In genomic region chr16:56670640-56670934, GRCh38 we compare ENCODE assay signal across 21 cellular contexts. TPM values are rescaled to one million over a fixed set of nuclear protein-coding genes. Genes with fewer than 3 reads are reported as not detected.
DNase-seq lines count a peak whose midpoint lies in the region; ATAC-seq, FAIRE-seq and TF ChIP-seq lines count a peak whose summit lies in the region.
"Had no signal": no experiment of that assay in that cellular context is flagged by ENCODE, and none has a peak within 500 bp of the region (broad histone marks: within the 10 kb centered on the region; RNA-seq: fewer than 3 reads in every experiment).

No MANE protein-coding gene starts in this region.

- intact Hi-C loops in HepG2 (cut with micrococcal nuclease; ENCODE audit: unreplicated experiment): loop anchor here (5.0 kb wide), 1 partner anchor 192 kb away; no protein-coding TSS in a partner anchor
- intact Hi-C loops in right lobe of liver (cut with DNase I): no loop called here
- intact Hi-C loops in vagina (cut with DNase I): no loop called here

- WGBS in liver: 71% methylated on average over 2 of the region's 2 CpGs
- WGBS in HepG2 (ENCODE audit: low lambda C conversion rate): 30% methylated on average over 2 of the region's 2 CpGs
- no CpG with 5 or more reads among the region's 2 CpGs for WGBS in right lobe of liver (ENCODE audit: insufficient coverage, low coverage, low lambda C conversion rate, missing lambda C conversion rate)

- peak overlapping the region; percentile 19 to 97 (median 85) for H3K4me3 ChIP-seq in liver (ENCODE audit: low read depth in 1 of 3, low read length in 3 of 3)
- H3K4me3 ChIP-seq in HepG2 (replicated peaks in 1 of 3; ENCODE audit: insufficient read depth in 1 of 3, low read depth in 2 of 3, low read length in 3 of 3): no peak overlapping the region
- H3K4me3 ChIP-seq in duodenal mucosa (ENCODE audit: low read depth in 1 of 2, low read length in 2 of 2): peak overlapping the region; percentile 56 to 78
- H3K4me3 ChIP-seq in right lobe of liver: peak overlapping the region; percentile 18 to 85 (median 73)
- no peak overlapping the region for H3K4me3 ChIP-seq in vagina
- H3K4me3 ChIP-seq: A549 had no signal

- CTCF ChIA-PET in HepG2 (lab: Yijun Ruan, JAX; ENCODE audit: low intra/inter-chr PET ratio, low total read pairs): no interaction called here

- no peaks in the 10 kb centered on the region for H3K9me3 ChIP-seq in liver (ENCODE audit: control insufficient read depth in 4 of 4, low read length in 3 of 4)
- no peaks in the 10 kb centered on the region for H3K9me3 ChIP-seq in HepG2 (ENCODE audit: low read length)
- no peaks in the 10 kb centered on the region for H3K9me3 ChIP-seq in duodenal mucosa (ENCODE audit: control insufficient read depth in 1 of 2, low read length in 2 of 2)
- no peaks in the 10 kb centered on the region for H3K9me3 ChIP-seq in right lobe of liver
- no peaks in the 10 kb centered on the region for H3K9me3 ChIP-seq in vagina
- H3K9me3 ChIP-seq: A549, Caco-2 had no signal

- in situ Hi-C loops in HepG2 (cut with HindIII; ENCODE audit: extremely low pct_ligation_motif_present, low pct_unique_long_range_greater_than_20kb): no loop called here

- TF ChIP-seq EP300 in HepG2 (IDR thresholded peaks at IDR 0.05; ENCODE audit: low read depth in 2 of 2, low read length in 2 of 2) (no peak), HepG2 (CRISPR knock-in tag; IDR thresholded peaks at IDR 0.05; ENCODE audit: borderline replicate concordance) (no peak)

- no peak for TF ChIP-seq RAD21 in liver (IDR thresholded peaks at IDR 0.05)
- TF ChIP-seq RAD21 in HepG2 (CRISPR knock-in tag; IDR thresholded peaks at IDR 0.05): no peak

- H3K36me3 ChIP-seq in liver (ENCODE audit: control insufficient read depth in 4 of 4, insufficient read depth in 3 of 4, low read depth in 1 of 4, low read length in 3 of 4) (no peaks in the 10 kb centered on the region), HepG2 (replicated peaks in 1 of 2; ENCODE audit: control insufficient read depth in 1 of 2, insufficient read depth in 2 of 2, low read length in 2 of 2) (no peaks in the 10 kb centered on the region), duodenal mucosa (ENCODE audit: control insufficient read depth in 1 of 2, insufficient read depth in 2 of 2, low read length in 2 of 2) (peaks cover 0 to 11% of the 10 kb centered on the region in 2 donors), right lobe of liver (no peaks in the 10 kb centered on the region), vagina (no peaks in the 10 kb centered on the region)

- H3K27ac ChIP-seq in liver (ENCODE audit: low read depth in 1 of 2, low read length in 2 of 2) (peak overlapping the region; percentile 90 to 94), HepG2 (ENCODE audit: extremely low read length, insufficient read depth, low read length) (no peak overlapping the region), duodenal mucosa (ENCODE audit: low read depth, low read length) (peak overlapping the region; percentile 41), right lobe of liver (peak overlapping the region in 2 of 3 donors; percentile 69 to 88), vagina (no peak overlapping the region)
- H3K27ac ChIP-seq: 22Rv1, A549, C4-2B had no signal

- H3K79me2 ChIP-seq in HepG2 (ENCODE audit: insufficient read depth, low read length): no peaks in the 10 kb centered on the region

- no peak overlapping the region for H3K4me2 ChIP-seq in HepG2 (ENCODE audit: low read depth, low read length)
- H3K4me2 ChIP-seq: A549 had no signal

- POLR2A ChIA-PET in HepG2 (lab: Yijun Ruan, JAX): interaction anchor here (1.1 kb wide), 1 partner anchor 45 kb away, joined by 3 read pairs; the partner anchor contains the start of gene MT1E

- no TSS peak for BruUV-seq in HepG2 (replicated peaks; lab: Mats Ljungman, UMichigan)

- no peak for TF ChIP-seq POLR2A in HepG2 (IDR thresholded peaks at IDR 0.05; ENCODE audit: insufficient read depth in 1 of 2, low read depth in 2 of 2, low read length in 2 of 2)
- no peak for TF ChIP-seq POLR2A in right lobe of liver (IDR thresholded peaks at IDR 0.05)
- no peak for TF ChIP-seq POLR2A in vagina (IDR thresholded peaks at IDR 0.05)

- H3K27me3 ChIP-seq in liver (ENCODE audit: control insufficient read depth in 4 of 4, insufficient read depth in 4 of 4, low read length in 3 of 4) (no peaks in the 10 kb centered on the region), HepG2 (ENCODE audit: control insufficient read depth in 1 of 2, insufficient read depth in 2 of 2, low read length in 2 of 2) (peaks cover 7 to 48% of the 10 kb centered on the region in 2 experiments), duodenal mucosa (ENCODE audit: control insufficient read depth in 1 of 2, insufficient read depth in 2 of 2, low read length in 2 of 2) (peaks cover 0 to 14% of the 10 kb centered on the region in 2 donors), right lobe of liver (no peaks in the 10 kb centered on the region), vagina (no peaks in the 10 kb centered on the region)

- TF ChIP-seq CTCF in liver (IDR thresholded peaks at IDR 0.05; ENCODE audit: low read depth, low read length, missing input control) (no peak), HepG2 (CRISPR knock-in tag; IDR thresholded peaks at IDR 0.05) (no peak), right lobe of liver (IDR thresholded peaks at IDR 0.05) (no peak), vagina (IDR thresholded peaks at IDR 0.05) (no peak)

- H3K4me1 ChIP-seq in liver (ENCODE audit: control insufficient read depth in 4 of 4, insufficient read depth in 4 of 4, low read length in 3 of 4) (peaks cover 0 to 20% (median 10%) of the 10 kb centered on the region in 4 donors), HepG2 (ENCODE audit: insufficient read depth, low read length) (peaks cover 27% of the 10 kb centered on the region), duodenal mucosa (ENCODE audit: control insufficient read depth in 1 of 2, insufficient read depth in 2 of 2, low read length in 2 of 2) (peaks cover 13 to 27% of the 10 kb centered on the region in 2 donors), right lobe of liver (peaks cover 0 to 9% (median 0%) of the 10 kb centered on the region in 4 donors), vagina (peaks cover 25% of the 10 kb centered on the region)
- H3K4me1 ChIP-seq: A549 had no signal

- no peaks in the 10 kb centered on the region for H4K20me1 ChIP-seq in HepG2 (ENCODE audit: insufficient read depth, low read length)

- DNase-seq in HepG2 (ENCODE audit: low spot score) (no peak), right lobe of liver (no peak), vagina (ENCODE audit: extremely low spot score in 2 of 2) (no peak), frontal cortex (ENCODE audit: low spot score in 2 of 2) (no peak), inferior parietal cortex (ENCODE audit: extremely low spot score) (no peak)
- DNase-seq: AML-193; Caco-2; CD4-positive, alpha-beta T cell; DMS79; GF-D8; GOT3 had no signal

- no peak for FAIRE-seq in HepG2 (lab: Jason Lieb, UNC)
- FAIRE-seq in frontal cortex (lab: Jason Lieb, UNC): no peak
- FAIRE-seq: A549, D721Med had no signal

- H2AFZ ChIP-seq in HepG2 (ENCODE audit: low read length): no peak overlapping the region

- peak overlapping the region; percentile 31 to 78 for H3K9ac ChIP-seq in liver (ENCODE audit: low read depth in 1 of 2, low read length in 2 of 2)
- no peak overlapping the region for H3K9ac ChIP-seq in HepG2 (ENCODE audit: insufficient read depth, low read depth, low read length)
- H3K9ac ChIP-seq in duodenal mucosa (ENCODE audit: low read depth in 1 of 2, low read length in 2 of 2): peak overlapping the region; percentile 55 to 78

- ATAC-seq in HepG2: no peak
- no peak for ATAC-seq in right lobe of liver
- ATAC-seq: A549 had no signal

RNA-seq across cellular contexts. Expression of gene MT1H, which starts 1.0 kb away (rescaled TPM):
- 1,000 to 10,000 TPM in 1 of 2 donors, 1 to 10 TPM in 1; 4.4 to 1,396 TPM for total RNA-seq in liver
- polyA plus RNA-seq in liver: 1,000 to 10,000 TPM in 1 of 2 donors, 100 to 1,000 TPM in 1; 479 to 1,775 TPM
- total RNA-seq in HepG2 (2016; rRNA removed; fragmentation: Illumina TruSeq; extraction: Trizol): 0.60 TPM in 1 of 2 replicates, not detected in the other
- not detected in 2 replicates for total RNA-seq in HepG2 (2016; cell fraction: cytosol; rRNA removed; fragmentation: Illumina TruSeq; extraction: Trizol; ENCODE audit: low read depth)
- not detected in 2 replicates for total RNA-seq in HepG2 (2016; cell fraction: insoluble cytoplasmic fraction; rRNA removed; fragmentation: Illumina TruSeq; extraction: Trizol)
- not detected in 2 replicates for total RNA-seq in HepG2 (2016; cell fraction: membrane; rRNA removed; fragmentation: Illumina TruSeq; extraction: Trizol)
- total RNA-seq in HepG2 (2016; cell fraction: nucleus; rRNA removed; fragmentation: Illumina TruSeq; extraction: Trizol): 0.65 TPM in 1 of 2 replicates, not detected in the other
- not detected in 2 replicates for polyA plus RNA-seq in HepG2 (2011; rRNA removed)
- not detected in 2 replicates for polyA plus RNA-seq in HepG2 (2011; cell fraction: cytosol; rRNA removed)
- not detected in 2 replicates for polyA plus RNA-seq in HepG2 (2011; cell fraction: nucleus; rRNA removed)
- polyA plus RNA-seq in HepG2 (2012): not detected in 2 replicates
- polyA plus RNA-seq in HepG2 (2016; cell fraction: cytosol; fragmentation: Illumina TruSeq; extraction: Trizol; ENCODE audit: low read depth): 0.37 TPM in 1 of 2 replicates, not detected in the other
- polyA plus RNA-seq in HepG2 (2016; cell fraction: insoluble cytoplasmic fraction; fragmentation: Illumina TruSeq; extraction: Trizol; ENCODE audit: low read depth): 1.2 TPM in 1 of 2 replicates, not detected in the other
- polyA plus RNA-seq in HepG2 (2016; cell fraction: membrane; fragmentation: Illumina TruSeq; extraction: Trizol; ENCODE audit: low read depth): not detected in 2 replicates
- polyA plus RNA-seq in HepG2 (2016; cell fraction: nucleus; fragmentation: Illumina TruSeq; extraction: Trizol; ENCODE audit: insufficient read depth, low read depth): 2.4 TPM in 1 of 2 replicates, not detected in the other
- polyA minus RNA-seq in HepG2 (2011; rRNA and poly(A)+ RNA removed; ENCODE audit: low replicate concordance): not detected in 2 replicates
- not detected in 2 replicates for polyA minus RNA-seq in HepG2 (2011; cell fraction: cytosol; rRNA and poly(A)+ RNA removed)
- not detected in 2 replicates for polyA minus RNA-seq in HepG2 (2011; cell fraction: nucleus; rRNA and poly(A)+ RNA removed)
- 1,000 to 10,000 TPM in 2 of 6 experiments, 100 to 1,000 TPM in 2, under 1 TPM in 1, not detected in 1; 0.74 to 1,258 (median 358) TPM for total RNA-seq in right lobe of liver
- total RNA-seq in vagina: not detected
- total RNA-seq in frontal cortex: not detected
- total RNA-seq: Caco-2; CD4-positive, alpha-beta T cell; Daoy; HT-29 had no signal
- polyA plus RNA-seq: A549, BJ had no signal

RNA-seq across cellular contexts. Expression of gene MT1G, which starts 2.7 kb away (rescaled TPM):
- total RNA-seq in liver: 1,000 to 10,000 TPM in 1 of 2 donors, 100 to 1,000 TPM in 1; 152 to 2,353 TPM
- 1,000 to 10,000 TPM; 4,443 to 9,444 TPM for polyA plus RNA-seq in liver
- 377 and 511 TPM in 2 replicates for total RNA-seq in HepG2 (2016; rRNA removed; fragmentation: Illumina TruSeq; extraction: Trizol)
- total RNA-seq in HepG2 (2016; cell fraction: cytosol; rRNA removed; fragmentation: Illumina TruSeq; extraction: Trizol; ENCODE audit: low read depth): 81.8 and 119 TPM in 2 replicates
- total RNA-seq in HepG2 (2016; cell fraction: insoluble cytoplasmic fraction; rRNA removed; fragmentation: Illumina TruSeq; extraction: Trizol): 362 and 548 TPM in 2 replicates
- total RNA-seq in HepG2 (2016; cell fraction: membrane; rRNA removed; fragmentation: Illumina TruSeq; extraction: Trizol): 191 and 213 TPM in 2 replicates
- 142 and 170 TPM in 2 replicates for total RNA-seq in HepG2 (2016; cell fraction: nucleus; rRNA removed; fragmentation: Illumina TruSeq; extraction: Trizol)
- 1.1 and 3.6 TPM in 2 replicates for polyA plus RNA-seq in HepG2 (2011; rRNA removed)
- polyA plus RNA-seq in HepG2 (2011; cell fraction: cytosol; rRNA removed): 1.00 and 10.2 TPM in 2 replicates
- polyA plus RNA-seq in HepG2 (2011; cell fraction: nucleus; rRNA removed): 2.0 and 3.1 TPM in 2 replicates
- 11.3 and 12.1 TPM in 2 replicates for polyA plus RNA-seq in HepG2 (2012)
- polyA plus RNA-seq in HepG2 (2016; cell fraction: cytosol; fragmentation: Illumina TruSeq; extraction: Trizol; ENCODE audit: low read depth): 179 and 216 TPM in 2 replicates
- 943 and 977 TPM in 2 replicates for polyA plus RNA-seq in HepG2 (2016; cell fraction: insoluble cytoplasmic fraction; fragmentation: Illumina TruSeq; extraction: Trizol; ENCODE audit: low read depth)
- 335 and 361 TPM in 2 replicates for polyA plus RNA-seq in HepG2 (2016; cell fraction: membrane; fragmentation: Illumina TruSeq; extraction: Trizol; ENCODE audit: low read depth)
- polyA plus RNA-seq in HepG2 (2016; cell fraction: nucleus; fragmentation: Illumina TruSeq; extraction: Trizol; ENCODE audit: insufficient read depth, low read depth): 454 and 473 TPM in 2 replicates
- polyA minus RNA-seq in HepG2 (2011; rRNA and poly(A)+ RNA removed; ENCODE audit: low replicate concordance): 4.1 TPM in 1 of 2 replicates, not detected in the other
- 2.0 TPM in 1 of 2 replicates, not detected in the other for polyA minus RNA-seq in HepG2 (2011; cell fraction: cytosol; rRNA and poly(A)+ RNA removed)
- not detected in 2 replicates for polyA minus RNA-seq in HepG2 (2011; cell fraction: nucleus; rRNA and poly(A)+ RNA removed)
- total RNA-seq in right lobe of liver: 1,000 to 10,000 TPM in 4 of 6 experiments, 100 to 1,000 TPM in 2; 490 to 8,056 (median 1,365) TPM
- total RNA-seq in vagina: not detected
- total RNA-seq in frontal cortex: not detected
- total RNA-seq: Caco-2; CD4-positive, alpha-beta T cell had no signal
- polyA plus RNA-seq: A549 had no signal

RNA-seq across cellular contexts. Expression of gene MT1X, which starts 11.7 kb away (rescaled TPM):
- total RNA-seq in liver: 100 to 1,000 TPM; 213 to 754 TPM
- 1,000 to 10,000 TPM; 2,051 to 3,979 TPM for polyA plus RNA-seq in liver
- total RNA-seq in HepG2 (2016; rRNA removed; fragmentation: Illumina TruSeq; extraction: Trizol): 288 and 327 TPM in 2 replicates
- total RNA-seq in HepG2 (2016; cell fraction: cytosol; rRNA removed; fragmentation: Illumina TruSeq; extraction: Trizol; ENCODE audit: low read depth): 73.9 and 100 TPM in 2 replicates
- total RNA-seq in HepG2 (2016; cell fraction: insoluble cytoplasmic fraction; rRNA removed; fragmentation: Illumina TruSeq; extraction: Trizol): 257 and 313 TPM in 2 replicates
- total RNA-seq in HepG2 (2016; cell fraction: membrane; rRNA removed; fragmentation: Illumina TruSeq; extraction: Trizol): 97.1 and 117 TPM in 2 replicates
- total RNA-seq in HepG2 (2016; cell fraction: nucleus; rRNA removed; fragmentation: Illumina TruSeq; extraction: Trizol): 90.2 and 125 TPM in 2 replicates
- 9.8 and 19.7 TPM in 2 replicates for polyA plus RNA-seq in HepG2 (2011; rRNA removed)
- polyA plus RNA-seq in HepG2 (2011; cell fraction: cytosol; rRNA removed): 45.2 and 131 TPM in 2 replicates
- polyA plus RNA-seq in HepG2 (2011; cell fraction: nucleus; rRNA removed): 13.2 and 26.8 TPM in 2 replicates
- polyA plus RNA-seq in HepG2 (2012): 19.2 and 23.8 TPM in 2 replicates
- 63.5 and 83.4 TPM in 2 replicates for polyA plus RNA-seq in HepG2 (2016; cell fraction: cytosol; fragmentation: Illumina TruSeq; extraction: Trizol; ENCODE audit: low read depth)
- polyA plus RNA-seq in HepG2 (2016; cell fraction: insoluble cytoplasmic fraction; fragmentation: Illumina TruSeq; extraction: Trizol; ENCODE audit: low read depth): 331 and 345 TPM in 2 replicates
- 110 and 112 TPM in 2 replicates for polyA plus RNA-seq in HepG2 (2016; cell fraction: membrane; fragmentation: Illumina TruSeq; extraction: Trizol; ENCODE audit: low read depth)
- 198 and 202 TPM in 2 replicates for polyA plus RNA-seq in HepG2 (2016; cell fraction: nucleus; fragmentation: Illumina TruSeq; extraction: Trizol; ENCODE audit: insufficient read depth, low read depth)
- 60.6 and 119 TPM in 2 replicates for polyA minus RNA-seq in HepG2 (2011; rRNA and poly(A)+ RNA removed; ENCODE audit: low replicate concordance)
- 14.0 and 19.4 TPM in 2 replicates for polyA minus RNA-seq in HepG2 (2011; cell fraction: cytosol; rRNA and poly(A)+ RNA removed)
- polyA minus RNA-seq in HepG2 (2011; cell fraction: nucleus; rRNA and poly(A)+ RNA removed): 6.5 and 8.1 TPM in 2 replicates
- total RNA-seq in right lobe of liver: 1,000 to 10,000 TPM in 4 of 6 experiments, 100 to 1,000 TPM in 2; 808 to 2,440 (median 1,620) TPM
- 3,049 TPM for total RNA-seq in vagina
- total RNA-seq in frontal cortex: 7.7 TPM

RNA-seq across cellular contexts. Expression of gene MT1F, which starts 12.8 kb away (rescaled TPM):
- 100 to 1,000 TPM in 1 of 2 donors, 10 to 100 TPM in 1; 14.2 to 142 TPM for total RNA-seq in liver
- polyA plus RNA-seq in liver: 100 to 1,000 TPM; 126 to 895 TPM
- 169 and 211 TPM in 2 replicates for total RNA-seq in HepG2 (2016; rRNA removed; fragmentation: Illumina TruSeq; extraction: Trizol)
- 74.8 and 116 TPM in 2 replicates for total RNA-seq in HepG2 (2016; cell fraction: cytosol; rRNA removed; fragmentation: Illumina TruSeq; extraction: Trizol; ENCODE audit: low read depth)
- 152 and 218 TPM in 2 replicates for total RNA-seq in HepG2 (2016; cell fraction: insoluble cytoplasmic fraction; rRNA removed; fragmentation: Illumina TruSeq; extraction: Trizol)
- 102 and 129 TPM in 2 replicates for total RNA-seq in HepG2 (2016; cell fraction: membrane; rRNA removed; fragmentation: Illumina TruSeq; extraction: Trizol)
- 74.7 and 86.2 TPM in 2 replicates for total RNA-seq in HepG2 (2016; cell fraction: nucleus; rRNA removed; fragmentation: Illumina TruSeq; extraction: Trizol)
- 1.2 and 1.9 TPM in 2 replicates for polyA plus RNA-seq in HepG2 (2011; rRNA removed)
- polyA plus RNA-seq in HepG2 (2011; cell fraction: cytosol; rRNA removed): 0.65 and 3.2 TPM in 2 replicates
- 0.74 and 1.2 TPM in 2 replicates for polyA plus RNA-seq in HepG2 (2011; cell fraction: nucleus; rRNA removed)
- polyA plus RNA-seq in HepG2 (2012): 7.4 and 10.6 TPM in 2 replicates
- 118 and 166 TPM in 2 replicates for polyA plus RNA-seq in HepG2 (2016; cell fraction: cytosol; fragmentation: Illumina TruSeq; extraction: Trizol; ENCODE audit: low read depth)
- 244 and 275 TPM in 2 replicates for polyA plus RNA-seq in HepG2 (2016; cell fraction: insoluble cytoplasmic fraction; fragmentation: Illumina TruSeq; extraction: Trizol; ENCODE audit: low read depth)
- polyA plus RNA-seq in HepG2 (2016; cell fraction: membrane; fragmentation: Illumina TruSeq; extraction: Trizol; ENCODE audit: low read depth): 146 and 151 TPM in 2 replicates
- 115 and 132 TPM in 2 replicates for polyA plus RNA-seq in HepG2 (2016; cell fraction: nucleus; fragmentation: Illumina TruSeq; extraction: Trizol; ENCODE audit: insufficient read depth, low read depth)
- 0.28 and 5.1 TPM in 2 replicates for polyA minus RNA-seq in HepG2 (2011; rRNA and poly(A)+ RNA removed; ENCODE audit: low replicate concordance)
- 1.3 and 2.2 TPM in 2 replicates for polyA minus RNA-seq in HepG2 (2011; cell fraction: cytosol; rRNA and poly(A)+ RNA removed)
- 0.64 TPM in 1 of 2 replicates, not detected in the other for polyA minus RNA-seq in HepG2 (2011; cell fraction: nucleus; rRNA and poly(A)+ RNA removed)
- total RNA-seq in right lobe of liver: 100 to 1,000 TPM in 4 of 6 experiments, 10 to 100 TPM in 2; 10.1 to 934 (median 197) TPM
- total RNA-seq in vagina: 16.0 TPM
- 1.2 TPM for total RNA-seq in frontal cortex

RNA-seq across cellular contexts. Expression of gene MT1B, which starts 18.9 kb away (rescaled TPM):
- 1 to 10 TPM in 1 of 2 donors, not detected in 1; 1.5 TPM for total RNA-seq in liver
- polyA plus RNA-seq in liver: 1 to 10 TPM in 1 of 2 donors, not detected in 1; 1.2 TPM
- 0.89 TPM in 1 of 2 replicates, not detected in the other for total RNA-seq in HepG2 (2016; rRNA removed; fragmentation: Illumina TruSeq; extraction: Trizol)
- total RNA-seq in HepG2 (2016; cell fraction: cytosol; rRNA removed; fragmentation: Illumina TruSeq; extraction: Trizol; ENCODE audit: low read depth): not detected in 2 replicates
- total RNA-seq in HepG2 (2016; cell fraction: insoluble cytoplasmic fraction; rRNA removed; fragmentation: Illumina TruSeq; extraction: Trizol): 0.45 TPM in 1 of 2 replicates, not detected in the other
- not detected in 2 replicates for total RNA-seq in HepG2 (2016; cell fraction: membrane; rRNA removed; fragmentation: Illumina TruSeq; extraction: Trizol)
- not detected in 2 replicates for total RNA-seq in HepG2 (2016; cell fraction: nucleus; rRNA removed; fragmentation: Illumina TruSeq; extraction: Trizol)
- not detected in 2 replicates for polyA plus RNA-seq in HepG2 (2011; rRNA removed)
- polyA plus RNA-seq in HepG2 (2011; cell fraction: cytosol; rRNA removed): not detected in 2 replicates
- not detected in 2 replicates for polyA plus RNA-seq in HepG2 (2011; cell fraction: nucleus; rRNA removed)
- polyA plus RNA-seq in HepG2 (2012): not detected in 2 replicates
- 1.1 TPM in 1 of 2 replicates, not detected in the other for polyA plus RNA-seq in HepG2 (2016; cell fraction: cytosol; fragmentation: Illumina TruSeq; extraction: Trizol; ENCODE audit: low read depth)
- polyA plus RNA-seq in HepG2 (2016; cell fraction: insoluble cytoplasmic fraction; fragmentation: Illumina TruSeq; extraction: Trizol; ENCODE audit: low read depth): 1.3 TPM in 1 of 2 replicates, not detected in the other
- polyA plus RNA-seq in HepG2 (2016; cell fraction: membrane; fragmentation: Illumina TruSeq; extraction: Trizol; ENCODE audit: low read depth): not detected in 2 replicates
- not detected in 2 replicates for polyA plus RNA-seq in HepG2 (2016; cell fraction: nucleus; fragmentation: Illumina TruSeq; extraction: Trizol; ENCODE audit: insufficient read depth, low read depth)
- polyA minus RNA-seq in HepG2 (2011; rRNA and poly(A)+ RNA removed; ENCODE audit: low replicate concordance): not detected in 2 replicates
- not detected in 2 replicates for polyA minus RNA-seq in HepG2 (2011; cell fraction: cytosol; rRNA and poly(A)+ RNA removed)
- polyA minus RNA-seq in HepG2 (2011; cell fraction: nucleus; rRNA and poly(A)+ RNA removed): not detected in 2 replicates
- total RNA-seq in right lobe of liver: 1 to 10 TPM in 3 of 6 experiments, not detected in 3; 1.6 to 7.7 (median 2.2) TPM
- total RNA-seq in vagina: not detected
- not detected for total RNA-seq in frontal cortex
- total RNA-seq: Caco-2; CD4-positive, alpha-beta T cell; Daoy; H9; HT-29 had no signal
- polyA plus RNA-seq: A549, BJ had no signal

Comparison
In these comparisons a context has a peak if more than half of its experiments do, and no peak if none do; other contexts are left out.
1. H3K27ac ChIP-seq: peak in liver (2 of 2), duodenal mucosa (single experiment) and right lobe of liver (2 of 3); none in HepG2 (single experiment) and vagina (single experiment).
2. H3K4me3 ChIP-seq: peak in liver (3 of 3), duodenal mucosa (2 of 2) and right lobe of liver (3 of 3); none in HepG2 (0 of 3) and vagina (0 of 2).
3. RNA of gene MT1G, which starts 2.7 kb away (total RNA-seq): 152 to 2,353 TPM in liver, 490 to 8,056 TPM in right lobe of liver and 81.8 to 548 TPM in HepG2; not detected in vagina (single experiment) and not detected in frontal cortex (single experiment); every median in the first group is over 10 times any median in the second.